ENCODE assay signal across 8 cellular contexts in the genomic region with DNA sequence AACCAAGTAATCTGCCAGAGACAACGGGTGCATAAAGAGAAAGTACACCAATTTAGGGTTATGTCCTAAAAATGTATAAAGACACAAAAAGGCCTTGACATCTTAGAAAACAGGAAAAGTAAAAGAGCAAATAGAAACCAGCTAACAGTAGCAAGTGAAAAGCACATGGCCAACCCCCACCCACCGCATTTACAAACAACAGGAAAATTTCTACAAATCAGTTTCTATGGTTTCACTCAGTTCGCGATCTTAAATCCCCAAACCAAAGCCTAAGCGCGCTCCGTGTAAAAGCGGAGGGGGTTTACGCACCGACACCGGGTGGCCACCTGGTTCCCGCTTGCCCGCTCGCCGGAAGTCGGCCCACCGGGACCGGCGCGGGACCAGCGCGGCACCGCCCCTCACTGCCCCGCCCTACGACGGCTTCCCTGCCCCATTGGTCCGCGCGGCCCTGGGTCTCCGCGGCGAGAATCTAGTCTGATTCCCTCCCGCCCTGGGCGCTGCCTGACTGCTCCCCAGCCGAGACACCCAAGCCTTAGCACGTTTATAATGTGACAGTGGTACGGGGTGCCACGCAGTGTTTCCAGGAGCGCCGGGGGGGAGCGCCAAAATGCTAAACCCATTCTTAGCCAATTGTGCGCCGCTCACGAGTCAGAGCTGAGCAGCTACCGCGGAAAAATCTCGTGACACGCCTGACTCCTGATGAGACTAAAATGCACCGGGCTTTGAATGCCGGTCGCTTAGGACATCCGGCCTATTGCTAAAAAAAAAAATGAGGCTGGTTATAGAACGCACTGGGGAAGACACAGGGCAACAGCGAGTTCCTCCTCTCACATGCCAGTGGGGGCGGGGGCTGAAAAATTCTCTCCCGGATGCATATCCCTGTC. TPM values are rescaled to one million over a fixed set of nuclear protein-coding genes. Genes with fewer than 3 reads are reported as not detected.
DNase-seq lines count a peak whose midpoint lies in the region; ATAC-seq and TF ChIP-seq lines count a peak whose summit lies in the region.

A gene (minus strand): TSS at position 362 of the 884 bp plus-strand sequence. CDS start 2,802 bp downstream, outside the sequence.

- no peaks in the 10 kb centered on the region for H3K27me3 Mint-ChIP-seq in chondrocyte (ENCODE audit: low read depth)

- H3K27me3 ChIP-seq in layer of hippocampus (ENCODE audit: control insufficient read depth, insufficient read depth, low read length) = no peaks in the 10 kb centered on the region

- peak within 1 kb of the TSS; percentile 94 for H3K4me3 ChIP-seq in AG10803 (ENCODE audit: low read length)

- H3K27ac Mint-ChIP-seq in chondrocyte (ENCODE audit: unreplicated experiment) = peak within 1 kb of the TSS; percentile 100

- peak within 1 kb of the TSS; percentile 95 for H3K4me3 Mint-ChIP-seq in chondrocyte (ENCODE audit: unreplicated experiment)

- H3K4me1 Mint-ChIP-seq in chondrocyte (ENCODE audit: low read depth) = peaks cover 40% of the 10 kb centered on the region

- H3K27ac ChIP-seq in layer of hippocampus (ENCODE audit: low read depth, low read length) = peak within 1 kb of the TSS; percentile 99

- ATAC-seq in GM19023 (IDR thresholded peaks at IDR 0.05; ENCODE audit: unreplicated experiment) (peak; percentile 51), HG03196 (IDR thresholded peaks at IDR 0.05; ENCODE audit: unreplicated experiment) (peak; percentile 57)

- H3K36me3 Mint-ChIP-seq in chondrocyte (ENCODE audit: low read depth) = peaks cover 9% of the 10 kb centered on the region

- H3K9me3 Mint-ChIP-seq in chondrocyte (ENCODE audit: low read depth) = no peaks in the 10 kb centered on the region

- TF ChIP-seq CTCF in AG10803 (conservative IDR thresholded peaks at IDR 0.05; ENCODE audit: low read length) (no peak), chondrocyte (IDR thresholded peaks at IDR 0.05) (no peak)

- peak; percentile 74 for DNase-seq in AG10803 (ENCODE audit: low read depth)
- DNase-seq in NCI-H345 treated with DMSO at 0.1 percent for 48 hours (lab: John Stamatoyannopoulos, UW; ENCODE audit: unreplicated experiment) = peak; percentile 86
- DNase-seq in activated CD4-positive, alpha-beta T cell treated with anti-CD3 and anti-CD28 coated beads for 24 hours (ENCODE audit: low read depth in 2 of 2) = peak; percentile 67 to 77
- no peak for DNase-seq in chondrocyte (ENCODE audit: low spot score)
- DNase-seq in stimulated activated CD4-positive, alpha-beta T cell treated with anti-CD3 and anti-CD28 coated beads, Interleukin-1b, Interleukin-23, amount 100 ng/mL, for 4 hours (ENCODE audit: low read depth in 2 of 2) = peak; percentile 66 to 81

RNA-seq across cellular contexts. Expression of the gene that starts here (rescaled TPM):
- 56.4 to 69.8 TPM (median 58.2 TPM) in 3 replicates for total RNA-seq in chondrocyte
